ENCODE assay signal across 8 cellular contexts in genomic region chr14:39114073-39114838, GRCh38. TPM values are rescaled to one million over a fixed set of nuclear protein-coding genes. Genes with fewer than 3 reads are reported as not detected.
DNase-seq lines count a peak whose midpoint lies in the region; ATAC-seq and TF ChIP-seq lines count a peak whose summit lies in the region.

TSS of gene GEMIN2 (plus strand) at chr14:39114323. CDS start at chr14:39114339, 16 bp downstream.

- no peaks in the 10 kb centered on the region for H3K9me2 ChIP-seq in SK-N-SH

- TF ChIP-seq POLR2A in suprapubic skin (IDR thresholded peaks at IDR 0.05): peak in 1 of 2 donors; percentile 24

- H3F3A ChIP-seq in SK-N-SH (replicated peaks; ENCODE audit: insufficient read depth): no peaks in the 10 kb centered on the region

- DNase-seq in GM04504 (ENCODE audit: low read depth) (peak; percentile 86), NCI-H1048 (lab: John Stamatoyannopoulos, UW) (peak; percentile 89), SK-N-SH (peak; percentile 81), globus pallidus (ENCODE audit: low spot score) (peak; percentile 94), nucleus accumbens (lab: John Stamatoyannopoulos, UW) (peak; percentile 41 to 97 (median 88)), suprapubic skin (ENCODE audit: low spot score in 2 of 2) (peak; percentile 95 to 97)
- peak; percentile 94 for DNase-seq in activated naive CD4-positive, alpha-beta T cell treated with anti-CD3 and anti-CD28 coated beads, Interleukin-2, amount 50 U/mL, for 16 hours

- H3K4me3 ChIP-seq in SK-N-SH (ENCODE audit: low read depth in 2 of 2, low read length in 1 of 2): peak within 1 kb of the TSS; percentile 69 to 73
- peak within 1 kb of the TSS; percentile 80 for H3K4me3 ChIP-seq in suprapubic skin

- POLR2A ChIA-PET in SK-N-SH (lab: Yijun Ruan, JAX): interaction anchor here (0.9 to 1.3 kb wide), 3 partner anchors 11 to 61 kb away, joined by 3 to 13 read pairs (median 7); partner anchors contain the start of genes PNN, SEC23A and TRAPPC6B

- H3K9me3 ChIP-seq in SK-N-SH (no peaks in the 10 kb centered on the region), suprapubic skin (no peaks in the 10 kb centered on the region)

- H3K27me3 ChIP-seq in SK-N-SH (ENCODE audit: insufficient read depth) (no peaks in the 10 kb centered on the region), suprapubic skin (no peaks in the 10 kb centered on the region)

- peaks cover 11% of the 10 kb centered on the region; the same call in 1 of the 2 replicates for H3K79me2 ChIP-seq in SK-N-SH (ENCODE audit: insufficient read depth)

- peak; percentile 86 for ATAC-seq in HG02571 (IDR thresholded peaks at IDR 0.05; ENCODE audit: unreplicated experiment)

- H4K20me1 ChIP-seq in SK-N-SH (ENCODE audit: insufficient read depth): no peaks in the 10 kb centered on the region

- H3K36me3 ChIP-seq in SK-N-SH (replicated peaks in 1 of 2; ENCODE audit: control insufficient read depth in 1 of 2, insufficient read depth in 2 of 2, low read length in 1 of 2) (no peaks in the 10 kb centered on the region), suprapubic skin (peaks cover 10% of the 10 kb centered on the region)

- no peak for TF ChIP-seq RAD21 in SK-N-SH (IDR thresholded peaks at IDR 0.05; ENCODE audit: low read length)

- H2AFZ ChIP-seq in SK-N-SH (ENCODE audit: low read depth): peak within 1 kb of the TSS; percentile 96

- WGBS in SK-N-SH (ENCODE audit: low lambda C conversion rate): under 1% methylated on average over 16 of the region's 40 CpGs
- 1% methylated on average over 30 of the region's 40 CpGs for WGBS in suprapubic skin

- CTCF ChIA-PET in SK-N-SH (lab: Yijun Ruan, JAX): no interaction called here

- H3K27ac ChIP-seq in SK-N-SH (ENCODE audit: low read depth in 2 of 2, low read length in 1 of 2) (peak within 1 kb of the TSS; percentile 40 to 73; a peak in 3 of 4 replicates), suprapubic skin (peak within 1 kb of the TSS; percentile 70)

- TF ChIP-seq EP300 in SK-N-SH (IDR thresholded peaks at IDR 0.05; ENCODE audit: borderline replicate concordance in 1 of 2, low read depth in 1 of 2, low read length in 1 of 2) (no peak), suprapubic skin (IDR thresholded peaks at IDR 0.05) (no peak)

- TF ChIP-seq CTCF in SK-N-SH (IDR thresholded peaks at IDR 0.05): no peak
- no peak for TF ChIP-seq CTCF in suprapubic skin (IDR thresholded peaks at IDR 0.05)

- H3K4me1 ChIP-seq in SK-N-SH (ENCODE audit: control insufficient read depth in 1 of 2, insufficient read depth in 2 of 2, low read depth in 1 of 2, low read length in 1 of 2) (no peaks in the 10 kb centered on the region; a peak in 2 of 4 replicates), suprapubic skin (peaks cover 16% of the 10 kb centered on the region)

- peak within 1 kb of the TSS; percentile 65 for H3K9ac ChIP-seq in SK-N-SH

- H3K4me2 ChIP-seq in SK-N-SH: peak within 1 kb of the TSS; percentile 66

TF ChIP-seq in SK-N-SH, 30 proteins besides CTCF, POLR2A, EP300 and RAD21:
- TF ChIP-seq CHD2 (IDR thresholded peaks at IDR 0.05; ENCODE audit: low read length, partially characterized antibody): no peak
- no peak for TF ChIP-seq ELF1 (IDR thresholded peaks at IDR 0.05)
- no peak for TF ChIP-seq EZH2phosphoT487 (IDR thresholded peaks at IDR 0.05; ENCODE audit: borderline replicate concordance, low read depth)
- TF ChIP-seq TAF1 (IDR thresholded peaks at IDR 0.05; ENCODE audit: borderline replicate concordance, low read depth, low read length): 0 out of 2 replicates have a peak, but pooled peaks have one; percentile 43
- TF ChIP-seq SMC3 (IDR thresholded peaks at IDR 0.05; ENCODE audit: low read depth, low read length): no peak
- peak; percentile 82 for TF ChIP-seq NRF1 (IDR thresholded peaks at IDR 0.05; ENCODE audit: low read depth, low read length)
- no peak for TF ChIP-seq IRF3 (IDR thresholded peaks at IDR 0.05; ENCODE audit: low read depth, low read length)
- no peak for TF ChIP-seq PBX3 (IDR thresholded peaks at IDR 0.05)
- TF ChIP-seq JUND (IDR thresholded peaks at IDR 0.05): no peak
- no peak for TF ChIP-seq TCF12 (IDR thresholded peaks at IDR 0.05)
- TF ChIP-seq RFX5 (IDR thresholded peaks at IDR 0.05; ENCODE audit: low read length): no peak
- no peak for TF ChIP-seq FOXJ3 (CRISPR knock-in tag; IDR thresholded peaks at IDR 0.05)
- no peak for TF ChIP-seq ZBTB33 (IDR thresholded peaks at IDR 0.05; ENCODE audit: borderline replicate concordance, low read depth)
- no peak for TF ChIP-seq GATA2 (CRISPR knock-in tag; IDR thresholded peaks at IDR 0.05)
- no peak for TF ChIP-seq USF1 (IDR thresholded peaks at IDR 0.05; ENCODE audit: borderline replicate concordance, low read depth)
- TF ChIP-seq TEAD4 (IDR thresholded peaks at IDR 0.05; ENCODE audit: borderline replicate concordance, insufficient read depth): no peak
- TF ChIP-seq FOSL2 (IDR thresholded peaks at IDR 0.05; ENCODE audit: borderline replicate concordance, low read depth): no peak
- TF ChIP-seq GABPA (IDR thresholded peaks at IDR 0.05; ENCODE audit: low read depth): no peak
- TF ChIP-seq POLR2AphosphoS5 (IDR thresholded peaks at IDR 0.05; ENCODE audit: low read depth, low read length): peak; percentile 76
- TF ChIP-seq MXI1 (IDR thresholded peaks at IDR 0.05; ENCODE audit: low read depth, low read length): peak; percentile 66
- no peak for TF ChIP-seq MEF2A (IDR thresholded peaks at IDR 0.05; ENCODE audit: borderline replicate concordance, low read depth)
- no peak for TF ChIP-seq RXRA (IDR thresholded peaks at IDR 0.05; ENCODE audit: borderline replicate concordance, low read depth)
- TF ChIP-seq SIN3A (IDR thresholded peaks at IDR 0.05; ENCODE audit: borderline replicate concordance, low read depth, low read length): no peak
- TF ChIP-seq YY1 (IDR thresholded peaks at IDR 0.05; ENCODE audit: low read depth): no peak

RNA-seq across cellular contexts. Expression of gene GEMIN2, which starts in this region (rescaled TPM):
- polyA plus RNA-seq in SK-N-SH (2012; rRNA removed): 8.4 and 13.2 TPM in 2 replicates
- 9.7 and 16.0 TPM in 2 replicates for polyA plus RNA-seq in SK-N-SH (2012; cell fraction: cytosol; rRNA removed)
- 11.1 and 14.7 TPM in 2 replicates for polyA plus RNA-seq in SK-N-SH (2012; cell fraction: nucleus; rRNA removed)
- total RNA-seq in suprapubic skin: 10 to 100 TPM in 3 of 4 donors, 1 to 10 TPM in 1; 9.9 to 19.5 (median 13.0) TPM

Comparison
In these comparisons a context has a peak if more than half of its experiments do, and no peak if none do; other contexts are left out.
1. Peak in every context shown above with its lines: DNase-seq, ATAC-seq, H3K4me3 ChIP-seq and H3K27ac ChIP-seq.